8 cellular contexts compared by ENCODE assay signal in the genomic region with DNA sequence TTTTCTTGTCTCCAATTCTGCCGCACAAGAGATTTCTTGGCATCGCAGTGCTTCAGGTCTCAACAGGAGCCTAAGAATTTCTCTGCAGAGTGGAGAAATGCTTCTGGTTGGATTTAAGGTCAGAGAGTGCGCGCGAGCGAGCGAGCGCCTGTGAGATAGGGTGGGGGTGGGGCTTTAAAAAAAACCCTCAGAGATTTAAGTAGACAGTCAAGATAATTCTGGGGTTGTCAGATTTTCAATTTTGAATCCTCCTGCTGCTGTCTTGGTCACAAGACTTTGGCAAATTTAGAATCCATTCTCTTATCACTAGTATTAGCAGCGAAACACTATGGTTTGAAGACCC. TPM values are rescaled to one million over a fixed set of nuclear protein-coding genes. Genes with fewer than 3 reads are reported as not detected.
A peak's percentile ranks its signal among the peaks of the same experiment; 100 is the strongest.
DNase-seq lines count a peak whose midpoint lies in the region; ATAC-seq and TF ChIP-seq lines count a peak whose summit lies in the region.

No MANE protein-coding gene starts in this region.

- no peaks in the 10 kb centered on the region for H3K36me3 ChIP-seq in breast epithelium
- no peaks in the 10 kb centered on the region for H3K36me3 ChIP-seq in subcutaneous abdominal adipose tissue (ENCODE audit: control insufficient read depth in 5 of 5, insufficient read depth in 5 of 5, low read length in 5 of 5)

- intact Hi-C loops in breast epithelium (cut with DNase I; ENCODE audit: low total_unique reads) = no loop called here
- intact Hi-C loops in left colon (cut with DNase I, micrococcal nuclease) = loop anchor here in 1 of 2 donors (5.0 kb wide), 1 partner anchor 46 kb away; no protein-coding TSS in a partner anchor

- ATAC-seq in left colon (peak; percentile 36), GM18909 (IDR thresholded peaks at IDR 0.05; ENCODE audit: poor library complexity, unreplicated experiment) (no peak)

- H3K9me3 ChIP-seq in breast epithelium (no peaks in the 10 kb centered on the region), subcutaneous abdominal adipose tissue (ENCODE audit: control insufficient read depth in 5 of 5, low read length in 5 of 5) (no peaks in the 10 kb centered on the region)

- TF ChIP-seq CTCF in LNCaP clone FGC (IDR thresholded peaks at IDR 0.05; ENCODE audit: control insufficient read depth, extremely low read depth, insufficient read depth) (no peak), breast epithelium (IDR thresholded peaks at IDR 0.05) (no peak)

- TF ChIP-seq POLR2A in breast epithelium (IDR thresholded peaks at IDR 0.05) = no peak

- peak overlapping the region; percentile 59 for H3K4me3 ChIP-seq in LNCaP clone FGC (ENCODE audit: low read depth, low read length)
- H3K4me3 ChIP-seq in breast epithelium = peak overlapping the region; percentile 61 to 88 (median 81)
- peak overlapping the region; percentile 76 to 98 (median 92) for H3K4me3 ChIP-seq in subcutaneous abdominal adipose tissue (ENCODE audit: low read depth in 1 of 5, low read length in 5 of 5)

- H3K4me1 ChIP-seq in breast epithelium (peaks cover 0 to 7% of the 10 kb centered on the region in 2 donors), subcutaneous abdominal adipose tissue (ENCODE audit: control insufficient read depth in 5 of 5, insufficient read depth in 5 of 5, low read length in 5 of 5) (peaks cover 3 to 48% (median 37%) of the 10 kb centered on the region in 5 donors)

- H3K27ac ChIP-seq in breast epithelium (peak overlapping the region; percentile 79 to 88), subcutaneous abdominal adipose tissue (ENCODE audit: low read depth, low read length) (peak overlapping the region; percentile 79)

- peak in 9 of 14 donors; percentile 9 to 80 (median 56) for DNase-seq in C1 segment of cervical spinal cord (lab: John Stamatoyannopoulos, UW)
- no peak for DNase-seq in LNCaP clone FGC (ENCODE audit: low read depth)
- DNase-seq in breast epithelium (ENCODE audit: low spot score in 2 of 2) = no peak
- DNase-seq in left colon = peak; percentile 32 to 48
- no peak for DNase-seq in SKM-1 (lab: John Stamatoyannopoulos, UW; ENCODE audit: unreplicated experiment)
- no peak for DNase-seq in iPS-NIHi11 (ENCODE audit: low spot score)

- H3K9ac ChIP-seq in subcutaneous abdominal adipose tissue (ENCODE audit: low read length in 5 of 5) = peak overlapping the region; percentile 44 to 99 (median 53)

- H3K27me3 ChIP-seq in breast epithelium (no peaks in the 10 kb centered on the region), subcutaneous abdominal adipose tissue (ENCODE audit: control insufficient read depth in 5 of 5, insufficient read depth in 4 of 5, low read length in 5 of 5) (no peaks in the 10 kb centered on the region)

RNA-seq across cellular contexts. Expression of a gene that starts 49.7 kb away (rescaled TPM):
- total RNA-seq in breast epithelium = 10 to 100 TPM in 1 of 3 donors, 1 to 10 TPM in 2; 3.8 to 12.1 (median 5.2) TPM
- total RNA-seq in left colon = 1 to 10 TPM; 6.9 to 9.9 TPM

RNA-seq across cellular contexts. Expression of a gene that starts 49.8 kb away (rescaled TPM):
- total RNA-seq in breast epithelium (10 to 100 TPM; 15.5 to 33.5 (median 31.8) TPM), left colon (10 to 100 TPM; 35.9 to 42.6 TPM)

Comparison
In these comparisons a context has a peak if more than half of its experiments do, and no peak if none do; other contexts are left out.
1. DNase-seq: peak in C1 segment of cervical spinal cord (9 of 14) and left colon (2 of 2); none in LNCaP clone FGC (single experiment), breast epithelium (0 of 2), SKM-1 (single experiment) and iPS-NIHi11 (single experiment).
2. Peak in every context shown above with its lines, with median percentiles within 50 percentile points of each other: H3K4me3 ChIP-seq.